ENCODE assay signal across 8 cellular contexts in genomic region chr4:37685726-37686372, GRCh38. TPM values are rescaled to one million over a fixed set of nuclear protein-coding genes. Genes with fewer than 3 reads are reported as not detected.
DNase-seq lines count a peak whose midpoint lies in the region; ATAC-seq, FAIRE-seq and TF ChIP-seq lines count a peak whose summit lies in the region.

No MANE protein-coding gene starts in this region.

- peak overlapping the region; percentile 62 for H3K4me3 ChIP-seq in WI38 (ENCODE audit: low read depth, low read length)
- peak overlapping the region; percentile 72 for H3K4me3 ChIP-seq in colonic mucosa

- ATAC-seq in GM19455 (IDR thresholded peaks at IDR 0.05; ENCODE audit: unreplicated experiment) (peak; percentile 28), HG03575 (IDR thresholded peaks at IDR 0.05; ENCODE audit: extremely low read depth, insufficient number of reproducible peaks, low FRiP score, unreplicated experiment) (peak; percentile 1)

- no peak for FAIRE-seq in HTR-8/SVneo (lab: Jason Lieb, UNC)

- H3K36me3 ChIP-seq in colonic mucosa: no peaks in the 10 kb centered on the region

- H3K27ac ChIP-seq in colonic mucosa: peak overlapping the region; percentile 84

- peaks cover 10% of the 10 kb centered on the region for H3K4me1 ChIP-seq in colonic mucosa

- no peaks in the 10 kb centered on the region for H3K9me3 ChIP-seq in colonic mucosa

- intact Hi-C loops in colonic mucosa (cut with DNase I): no loop called here

- peak; percentile 77 for DNase-seq in D341Med (ENCODE audit: low spot score)
- DNase-seq in colonic mucosa: peak; percentile 53
- DNase-seq in medulla oblongata (ENCODE audit: extremely low spot score): peak; percentile 48
- DNase-seq in stimulated activated CD8-positive, alpha-beta memory T cell treated with anti-CD3 and anti-CD28 coated beads, Interleukin-7, amount 100 ng/mL, for 24 hours (ENCODE audit: low read depth): peak; percentile 14
- no peak for DNase-seq in HTR-8/SVneo (ENCODE audit: insufficient read length, low spot score)

- TF ChIP-seq CTCF in WI38 (IDR thresholded peaks at IDR 0.05; ENCODE audit: low read depth, low read length) (no peak), colonic mucosa (IDR thresholded peaks at IDR 0.05) (no peak)

- no peaks in the 10 kb centered on the region for H3K27me3 ChIP-seq in colonic mucosa

- peak overlapping the region; percentile 85 to 91 for H3K9ac ChIP-seq in colonic mucosa (ENCODE audit: low read depth in 2 of 2, low read length in 2 of 2)

RNA-seq across cellular contexts. Expression of gene RELL1, which starts 0.3 kb away (rescaled TPM):
- 10 to 100 TPM; 24.4 to 48.2 TPM for total RNA-seq in colonic mucosa
